Comparison of ENCODE assay signal across 8 cellular contexts in genomic region chr7:44244282-44244681, GRCh38. TPM values are rescaled to one million over a fixed set of nuclear protein-coding genes. Genes with fewer than 3 reads are reported as not detected.
DNase-seq lines count a peak whose midpoint lies in the region; ATAC-seq and TF ChIP-seq lines count a peak whose summit lies in the region.

No MANE protein-coding gene starts in this region.

- H3K4me3 ChIP-seq in PC-3 (ENCODE audit: low read length) (no peak overlapping the region), smooth muscle cell (no peak overlapping the region)

- H3K4me2 ChIP-seq in PC-3 (ENCODE audit: low read length) (no peak overlapping the region), smooth muscle cell (no peak overlapping the region)

- H4K20me1 ChIP-seq in PC-3 (ENCODE audit: low read length), result no peaks in the 10 kb centered on the region
- H4K20me1 ChIP-seq in smooth muscle cell (ENCODE audit: low read depth), result no peaks in the 10 kb centered on the region

- no peaks in the 10 kb centered on the region for H3K36me3 ChIP-seq in PC-3 (ENCODE audit: low read depth, low read length)
- no peaks in the 10 kb centered on the region for H3K36me3 ChIP-seq in smooth muscle cell (ENCODE audit: low read depth)

- intact Hi-C loops in PC-3 (cut with micrococcal nuclease), result no loop called here

- TF ChIP-seq CTCF in PC-3 (conservative IDR thresholded peaks at IDR 0.05; ENCODE audit: low read depth, low read length) (peak; percentile 56; the same call in 1 of the 2 replicates), chondrocyte (IDR thresholded peaks at IDR 0.05) (peak; percentile 72), smooth muscle cell (IDR thresholded peaks at IDR 0.05; ENCODE audit: borderline replicate concordance, insufficient read depth, poor library complexity, severe bottlenecking) (peak; percentile 45)

- H3K9me3 ChIP-seq in PC-3 (ENCODE audit: low read length) (no peaks in the 10 kb centered on the region), smooth muscle cell (replicated peaks; ENCODE audit: low read depth) (no peaks in the 10 kb centered on the region)

- CTCF ChIA-PET in PC-3 (lab: Charles Lee), result no interaction called here

- no peak overlapping the region for H3K27ac Mint-ChIP-seq in chondrocyte (ENCODE audit: unreplicated experiment)

- POLR2A ChIA-PET in PC-3 (lab: Charles Lee; ENCODE audit: unreplicated experiment), result no interaction called here

- no peaks in the 10 kb centered on the region for H3K27me3 ChIP-seq in PC-3 (ENCODE audit: low read length)
- H3K27me3 ChIP-seq in smooth muscle cell (ENCODE audit: low read depth), result no peaks in the 10 kb centered on the region

- H3K4me1 ChIP-seq in PC-3 (ENCODE audit: insufficient read depth, low read length) (no peaks in the 10 kb centered on the region), smooth muscle cell (ENCODE audit: low read depth) (no peaks in the 10 kb centered on the region)

- H3K27ac ChIP-seq in PC-3 (ENCODE audit: low read length) (no peak overlapping the region), smooth muscle cell (ENCODE audit: low read depth) (no peak overlapping the region)

- DNase-seq in SHP77 (lab: John Stamatoyannopoulos, UW) (peak; percentile 14 to 28), SHP77 treated with DMSO at 0.1 percent for 48 hours (lab: John Stamatoyannopoulos, UW) (no peak), PC-3 (peak; percentile 9), chondrocyte (ENCODE audit: low spot score) (no peak), smooth muscle cell (lab: John Stamatoyannopoulos, UW; ENCODE audit: unreplicated experiment) (no peak), NCI-H2107 (lab: John Stamatoyannopoulos, UW) (no peak)

- H3F3A ChIP-seq in PC-3 (ENCODE audit: low read length, unreplicated experiment), result no peaks in the 10 kb centered on the region
- H3F3A ChIP-seq in smooth muscle cell (ENCODE audit: low read depth), result no peaks in the 10 kb centered on the region

- 64% methylated on average over 8 of the region's 8 CpGs for WGBS in smooth muscle cell (ENCODE audit: low lambda C conversion rate)

- no peaks in the 10 kb centered on the region for H3K36me3 Mint-ChIP-seq in chondrocyte (ENCODE audit: low read depth)

- H3K27me3 Mint-ChIP-seq in chondrocyte (ENCODE audit: low read depth), result no peaks in the 10 kb centered on the region

- H3K9me2 ChIP-seq in PC-3 (replicated peaks; ENCODE audit: low read length), result no peaks in the 10 kb centered on the region

- H2AFZ ChIP-seq in PC-3 (ENCODE audit: low read length) (no peak overlapping the region), smooth muscle cell (ENCODE audit: low read depth) (no peak overlapping the region)

- H3K4me1 Mint-ChIP-seq in chondrocyte (ENCODE audit: low read depth), result no peaks in the 10 kb centered on the region

- H3K79me2 ChIP-seq in PC-3 (ENCODE audit: low read length) (no peaks in the 10 kb centered on the region), smooth muscle cell (ENCODE audit: low read depth) (no peaks in the 10 kb centered on the region)

- H3K9ac ChIP-seq in PC-3 (ENCODE audit: low read length), result no peak overlapping the region
- H3K9ac ChIP-seq in smooth muscle cell (ENCODE audit: low read depth), result no peak overlapping the region

- ATAC-seq in PC-3, result no peak
- ATAC-seq in GM19328 (IDR thresholded peaks at IDR 0.05; ENCODE audit: unreplicated experiment), result no peak
- ATAC-seq in GM21825 (IDR thresholded peaks at IDR 0.05; ENCODE audit: unreplicated experiment), result no peak

- no peak overlapping the region for H3K4me3 Mint-ChIP-seq in chondrocyte (ENCODE audit: unreplicated experiment)

- BruUV-seq in PC-3 (replicated peaks; lab: Mats Ljungman, UMichigan), result no TSS peak

- H3K9me3 Mint-ChIP-seq in chondrocyte (ENCODE audit: low read depth), result no peaks in the 10 kb centered on the region

RNA-seq across cellular contexts. Expression of gene YKT6, which starts 43.5 kb away (rescaled TPM):
- total RNA-seq in PC-3 (2014; rRNA removed) (133 and 147 TPM in 2 replicates), chondrocyte (126 to 133 TPM (median 131 TPM) in 3 replicates), smooth muscle cell (64.2 and 95.9 TPM in 2 replicates)
- polyA plus RNA-seq in smooth muscle cell, result 86.5 and 87.4 TPM in 2 replicates

RNA-seq across cellular contexts. Expression of gene GCK, which starts 55.0 kb away (rescaled TPM):
- not detected in 2 replicates for total RNA-seq in PC-3 (2014; rRNA removed)
- total RNA-seq in chondrocyte, result 0.31 to 0.44 TPM (median 0.37 TPM) in 3 replicates
- 1.6 and 2.7 TPM in 2 replicates for total RNA-seq in smooth muscle cell
- 5.5 and 7.3 TPM in 2 replicates for polyA plus RNA-seq in smooth muscle cell

Comparison
In these comparisons a context has a peak if more than half of its experiments do, and no peak if none do; other contexts are left out.
1. DNase-seq: peak in SHP77 (2 of 2) and PC-3 (single experiment); none in SHP77 treated with DMSO at 0.1 percent for 48 hours (single experiment), chondrocyte (single experiment), smooth muscle cell (single experiment) and NCI-H2107 (single experiment).
2. Peak in every context shown above with its lines, with median percentiles within 50 percentile points of each other: CTCF ChIP-seq.